8 cellular contexts compared by ENCODE assay signal in the genomic region with DNA sequence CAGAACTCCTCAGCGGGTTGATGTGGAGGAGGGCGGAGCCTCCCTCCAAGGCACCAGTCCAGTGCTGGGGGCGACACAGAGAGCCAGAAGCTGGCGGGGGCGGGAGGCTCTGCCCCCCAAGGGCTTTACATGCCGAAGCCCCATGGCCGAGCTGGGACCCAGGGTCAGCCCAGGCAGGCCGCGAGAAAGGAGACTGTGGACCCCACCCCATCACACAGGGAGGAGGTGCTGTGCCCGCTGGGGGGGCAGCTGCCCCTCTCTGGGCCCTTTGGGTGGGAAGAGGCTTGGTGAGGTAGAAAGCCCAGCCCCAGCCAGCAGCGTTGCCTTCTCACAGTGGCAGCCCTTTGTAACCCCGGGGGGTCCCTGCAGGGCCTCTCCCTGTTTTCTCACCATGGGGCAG.
DNase-seq lines count a peak whose midpoint lies in the region; ATAC-seq, FAIRE-seq and TF ChIP-seq lines count a peak whose summit lies in the region.
"Not testable (repeated sequence)": the region's sequence is repeated elsewhere in the genome, so short reads cannot be mapped to it uniquely, and the experiment has no call there.

No MANE protein-coding gene starts in this region.

- peak; percentile 43; the same call in 2 of the 3 replicates for ATAC-seq in SK-N-SH treated with all-trans-retinoic acid at 6 μM for 48 hours
- not testable (repeated sequence) for ATAC-seq in HepG2

- not testable (repeated sequence) for H3K9ac ChIP-seq in HepG2 (ENCODE audit: insufficient read depth, low read depth, low read length)

- peak overlapping the region; percentile 36 for H3K4me3 ChIP-seq in AG04450 (ENCODE audit: low read depth, low read length)
- H3K4me3 ChIP-seq in brain microvascular endothelial cell (ENCODE audit: low read depth, low read length): peak overlapping the region; percentile 15
- peak overlapping the region; percentile 26 for H3K4me3 ChIP-seq in choroid plexus epithelial cell (ENCODE audit: low read depth, low read length)
- H3K4me3 ChIP-seq in fibroblast of villous mesenchyme (ENCODE audit: low read depth, low read length): peak overlapping the region; percentile 43
- not testable (repeated sequence) for H3K4me3 ChIP-seq in HepG2 (replicated peaks in 1 of 3; ENCODE audit: insufficient read depth in 1 of 3, low read depth in 2 of 3, low read length in 3 of 3)
- H3K4me3 ChIP-seq in skeletal muscle cell (ENCODE audit: low read depth, low read length): peak overlapping the region; percentile 38

- CTCF ChIA-PET in AG04450 (lab: Charles Lee); HepG2 (lab: Yijun Ruan, JAX; ENCODE audit: low intra/inter-chr PET ratio, low total read pairs): not testable (repeated sequence)

- not testable (repeated sequence) for H3K36me3 ChIP-seq in brain microvascular endothelial cell (replicated peaks); HepG2 (replicated peaks in 1 of 2; ENCODE audit: control insufficient read depth in 1 of 2, insufficient read depth in 2 of 2, low read length in 2 of 2)

- not testable (repeated sequence) for H3K4me2 ChIP-seq in HepG2 (ENCODE audit: low read depth, low read length)

- H3K79me2 ChIP-seq in HepG2 (ENCODE audit: insufficient read depth, low read length): not testable (repeated sequence)

- not testable (repeated sequence) for H3K27ac ChIP-seq in AG04450 (ENCODE audit: low read depth, low read length); brain microvascular endothelial cell; HepG2 (ENCODE audit: extremely low read length, insufficient read depth, low read length)

- not testable (repeated sequence) for TF ChIP-seq RAD21 in HepG2 (CRISPR knock-in tag; IDR thresholded peaks at IDR 0.05)

- in situ Hi-C loops in brain microvascular endothelial cell (cut with HindIII; ENCODE audit: low pct_ligation_motif_present, low sequenced_read_pairs); HepG2 (cut with HindIII; ENCODE audit: extremely low pct_ligation_motif_present, low pct_unique_long_range_greater_than_20kb): not testable (repeated sequence)

- not testable (repeated sequence) for H2AFZ ChIP-seq in HepG2 (ENCODE audit: low read length)

- not testable (repeated sequence) for DNase-seq in AG04450 (ENCODE audit: low read depth, low spot score); brain microvascular endothelial cell; choroid plexus epithelial cell (ENCODE audit: low read depth); fibroblast of villous mesenchyme (ENCODE audit: low read depth); HepG2 (ENCODE audit: low spot score); skeletal muscle cell (ENCODE audit: low read depth)
- peak; percentile 26 for DNase-seq in ureter (ENCODE audit: low spot score)

- not testable (repeated sequence) for TF ChIP-seq CTCF in AG04450 (IDR thresholded peaks at IDR 0.05; ENCODE audit: low read depth, low read length); brain microvascular endothelial cell (IDR thresholded peaks at IDR 0.05; ENCODE audit: low read depth, low read length, missing control alignments); choroid plexus epithelial cell (conservative IDR thresholded peaks at IDR 0.05; ENCODE audit: low read depth, low read length); fibroblast of villous mesenchyme (IDR thresholded peaks at IDR 0.05; ENCODE audit: insufficient read depth, low read depth, low read length); HepG2 (CRISPR knock-in tag; IDR thresholded peaks at IDR 0.05)

- intact Hi-C loops in HepG2 (cut with micrococcal nuclease; ENCODE audit: unreplicated experiment): not testable (repeated sequence)

- not testable (repeated sequence) for TF ChIP-seq EP300 in HepG2 (IDR thresholded peaks at IDR 0.05; ENCODE audit: low read depth in 2 of 2, low read length in 2 of 2); HepG2 (CRISPR knock-in tag; IDR thresholded peaks at IDR 0.05; ENCODE audit: borderline replicate concordance)

- H3K4me1 ChIP-seq in HepG2 (ENCODE audit: insufficient read depth, low read length): not testable (repeated sequence)

- WGBS in HepG2 (ENCODE audit: low lambda C conversion rate): 20% methylated on average over 1 of the region's 12 CpGs

- not testable (repeated sequence) for TF ChIP-seq POLR2A in HepG2 (IDR thresholded peaks at IDR 0.05; ENCODE audit: insufficient read depth in 1 of 2, low read depth in 2 of 2, low read length in 2 of 2)

- POLR2A ChIA-PET in AG04450 (lab: Yijun Ruan, JAX); HepG2 (lab: Yijun Ruan, JAX): not testable (repeated sequence)

- FAIRE-seq in HepG2 (lab: Jason Lieb, UNC): not testable (repeated sequence)

- not testable (repeated sequence) for H3K27me3 ChIP-seq in AG04450 (ENCODE audit: control insufficient read depth, insufficient read depth, low read length); brain microvascular endothelial cell (replicated peaks); HepG2 (ENCODE audit: control insufficient read depth in 1 of 2, insufficient read depth in 2 of 2, low read length in 2 of 2)

- not testable (repeated sequence) for H4K20me1 ChIP-seq in HepG2 (ENCODE audit: insufficient read depth, low read length)

- BruUV-seq in HepG2 (replicated peaks; lab: Mats Ljungman, UMichigan): not testable (repeated sequence)

- H3K9me3 ChIP-seq in AG04450 (ENCODE audit: control insufficient read depth, insufficient read depth, low read length); HepG2 (ENCODE audit: low read length): not testable (repeated sequence)

TF ChIP-seq in HepG2, 621 proteins besides CTCF, POLR2A, EP300 and RAD21:
- peak; percentile 80 for TF ChIP-seq ZNF768 (CRISPR knock-in tag; IDR thresholded peaks at IDR 0.05)
